ENCODE assay signal across 20 cellular contexts in genomic region chr4:30295652-30296051, GRCh38.
DNase-seq lines count a peak whose midpoint lies in the region; ATAC-seq and TF ChIP-seq lines count a peak whose summit lies in the region.
"Had no signal": no experiment of that assay in that cellular context is flagged by ENCODE, and none has a peak within 500 bp of the region (broad histone marks: within the 10 kb centered on the region; RNA-seq: fewer than 3 reads in every experiment).

No MANE protein-coding gene starts in this region.

- peaks cover 11% of the 10 kb centered on the region for H3K9me3 Mint-ChIP-seq in activated CD4-positive, alpha-beta T cell treated with anti-CD3 and anti-CD28 coated beads for 36 hours (ENCODE audit: low read depth)

- no peak overlapping the region for H3K4me3 ChIP-seq in H7 (ENCODE audit: insufficient read depth, low read depth, low read length)
- H3K4me3 ChIP-seq in SU-DHL-6 (ENCODE audit: insufficient read depth, low read length, poor library complexity, severe bottlenecking), result no peak overlapping the region
- H3K4me3 ChIP-seq: A549, BLaER1, SK-N-MC had no signal

- H3K36me3 Mint-ChIP-seq in activated CD4-positive, alpha-beta T cell treated with anti-CD3 and anti-CD28 coated beads for 36 hours (ENCODE audit: low read depth), result no peaks in the 10 kb centered on the region
- H3K36me3 Mint-ChIP-seq: CD8-positive, alpha-beta memory T cell had no signal

- H3K9me3 ChIP-seq in SU-DHL-6 (ENCODE audit: insufficient read depth, low read length), result no peaks in the 10 kb centered on the region; the same call in 1 of the 2 replicates
- H3K9me3 ChIP-seq: A549, BLaER1 had no signal

- no peak overlapping the region for H3K9ac ChIP-seq in SU-DHL-6 (ENCODE audit: low read length)
- H3K9ac ChIP-seq: BLaER1 had no signal

- intact Hi-C loops in activated CD4-positive, alpha-beta T cell treated with anti-CD3 and anti-CD28 coated beads for 36 hours (cut with DNase I, micrococcal nuclease), result no loop called here

- POLR2A ChIA-PET in activated CD4-positive, alpha-beta T cell treated with anti-CD3 and anti-CD28 coated beads for 36 hours (lab: Charles Lee), result no interaction called here

- TF ChIP-seq CTCF in 22Rv1 (IDR thresholded peaks at IDR 0.05), result peak; percentile 27
- no peak for TF ChIP-seq CTCF in SU-DHL-6 (IDR thresholded peaks at IDR 0.05; ENCODE audit: insufficient read depth, low read length, poor library complexity, severe bottlenecking)

- H3K4me2 ChIP-seq in SU-DHL-6 (ENCODE audit: low read depth, low read length, poor library complexity, severe bottlenecking), result no peak overlapping the region
- H3K4me2 ChIP-seq: A549, BLaER1 had no signal

- no peaks in the 10 kb centered on the region for H4K20me1 ChIP-seq in SU-DHL-6 (ENCODE audit: low read depth, low read length)
- H4K20me1 ChIP-seq: BLaER1 had no signal

- H2AFZ ChIP-seq in SU-DHL-6 (ENCODE audit: low read depth, low read length, severe bottlenecking), result peak overlapping the region; percentile 45

- CTCF ChIA-PET in activated CD4-positive, alpha-beta T cell treated with anti-CD3 and anti-CD28 coated beads for 36 hours (lab: Charles Lee), result no interaction called here

- no peak overlapping the region for H3K27ac Mint-ChIP-seq in activated CD4-positive, alpha-beta T cell treated with anti-CD3 and anti-CD28 coated beads for 36 hours
- H3K27ac Mint-ChIP-seq: CD8-positive, alpha-beta memory T cell had no signal

- H3K27me3 ChIP-seq in H7 (ENCODE audit: control insufficient read depth, insufficient read depth, low read length) (no peaks in the 10 kb centered on the region), SU-DHL-6 (ENCODE audit: low read length) (no peaks in the 10 kb centered on the region)
- H3K27me3 ChIP-seq: BLaER1 had no signal

- no peaks in the 10 kb centered on the region for H3F3A ChIP-seq in SU-DHL-6 (ENCODE audit: insufficient read depth)

- no peaks in the 10 kb centered on the region for H3K4me1 Mint-ChIP-seq in activated CD4-positive, alpha-beta T cell treated with anti-CD3 and anti-CD28 coated beads for 36 hours
- H3K4me1 Mint-ChIP-seq: CD8-positive, alpha-beta memory T cell had no signal

- no peaks in the 10 kb centered on the region for H3K27me3 Mint-ChIP-seq in activated CD4-positive, alpha-beta T cell treated with anti-CD3 and anti-CD28 coated beads for 36 hours
- H3K27me3 Mint-ChIP-seq: CD8-positive, alpha-beta memory T cell had no signal

- DNase-seq in H7, result peak; percentile 1
- DNase-seq in iPS-NIHi11 (ENCODE audit: low spot score), result peak; percentile 14
- DNase-seq in activated naive CD4-positive, alpha-beta T cell treated with Interleukin-2 at 50 U/mL for 16 hours, result no peak
- DNase-seq in activated CD4-positive, alpha-beta T cell treated with anti-CD3 and anti-CD28 coated beads for 36 hours, result no peak
- DNase-seq: CD8-positive, alpha-beta memory T cell; DND-41; KG1; MV-4-11; NCI-H1417 treated with DMSO at 0.1 percent for 48 hours; NCI-H187 treated with DMSO at 0.1 percent for 48 hours; NCI-H345; NCI-H524 treated with DMSO at 0.1 percent for 48 hours; Right ventricle myocardium superior had no signal

- H3K4me3 Mint-ChIP-seq in activated CD4-positive, alpha-beta T cell treated with anti-CD3 and anti-CD28 coated beads for 36 hours, result no peak overlapping the region
- H3K4me3 Mint-ChIP-seq: CD8-positive, alpha-beta memory T cell had no signal

- no peaks in the 10 kb centered on the region for H3K9me2 ChIP-seq in SU-DHL-6 (replicated peaks; ENCODE audit: insufficient read depth, low read length)

- H3K36me3 ChIP-seq in H7 (replicated peaks; ENCODE audit: control insufficient read depth, insufficient read depth, low read length), result no peaks in the 10 kb centered on the region
- no peaks in the 10 kb centered on the region for H3K36me3 ChIP-seq in SU-DHL-6 (ENCODE audit: low read length)
- H3K36me3 ChIP-seq: BLaER1 had no signal

- no peak for ATAC-seq in HG02763 (IDR thresholded peaks at IDR 0.05; ENCODE audit: unreplicated experiment)
- no peak for ATAC-seq in activated CD4-positive, alpha-beta T cell treated with anti-CD3 and anti-CD28 coated beads for 36 hours
- ATAC-seq: A549, HepG2 had no signal

- H3K27ac ChIP-seq in 22Rv1, result no peak overlapping the region
- no peak overlapping the region for H3K27ac ChIP-seq in SU-DHL-6 (ENCODE audit: low read depth, low read length)
- H3K27ac ChIP-seq: A549, BLaER1, SK-N-MC had no signal

- no peaks in the 10 kb centered on the region for H3K79me2 ChIP-seq in SU-DHL-6 (ENCODE audit: insufficient read depth, low read length)

Comparison
In these comparisons a context has a peak if more than half of its experiments do, and no peak if none do; other contexts are left out.
1. DNase-seq: peak in H7 (single experiment) and iPS-NIHi11 (single experiment); none in activated naive CD4-positive, alpha-beta T cell treated with Interleukin-2 at 50 U/mL for 16 hours (single experiment) and activated CD4-positive, alpha-beta T cell treated with anti-CD3 and anti-CD28 coated beads for 36 hours (single experiment).